ENCODE assay signal across 9 cellular contexts in genomic region chr14:24289649-24290283, GRCh38. TPM values are rescaled to one million over a fixed set of nuclear protein-coding genes. Genes with fewer than 3 reads are reported as not detected.
A peak's percentile ranks its signal among the peaks of the same experiment; 100 is the strongest.
DNase-seq lines count a peak whose midpoint lies in the region; ATAC-seq, FAIRE-seq and TF ChIP-seq lines count a peak whose summit lies in the region.
"Had no signal": no experiment of that assay in that cellular context is flagged by ENCODE, and none has a peak within 500 bp of the region (broad histone marks: within the 10 kb centered on the region; RNA-seq: fewer than 3 reads in every experiment).

No MANE protein-coding gene starts in this region.

- H3K9ac ChIP-seq in H9 (ENCODE audit: extremely low read depth, insufficient read length, low read length), result no peak overlapping the region

- no peaks in the 10 kb centered on the region for H3K9me3 ChIP-seq in H9 (ENCODE audit: control insufficient read depth, low read depth, low read length)

- no peak overlapping the region for H2AK5ac ChIP-seq in H9 (ENCODE audit: insufficient read length, low read length)

- H3K23ac ChIP-seq in H9 (ENCODE audit: insufficient read length, low read depth, low read length), result no peak overlapping the region

- no peak overlapping the region for H2BK12ac ChIP-seq in H9 (ENCODE audit: insufficient read length, low read depth, low read length)

- no peaks in the 10 kb centered on the region for H3K79me1 ChIP-seq in H9 (ENCODE audit: insufficient read depth, low read depth, low read length, poor library complexity, severe bottlenecking)

- TF ChIP-seq CTCF in H9 (conservative IDR thresholded peaks at IDR 0.05), result no peak

- no peak overlapping the region for H2BK5ac ChIP-seq in H9 (ENCODE audit: insufficient read length, low read length)

- no peaks in the 10 kb centered on the region for H3K27me3 ChIP-seq in H9 (ENCODE audit: insufficient read depth, low read length)

- no peaks in the 10 kb centered on the region for H3K9me3 Mint-ChIP-seq in activated naive CD8-positive, alpha-beta T cell treated with anti-CD3 and anti-CD28 coated beads, Interleukin-2, amount 50 U/mL, for 24 hours
- no peaks in the 10 kb centered on the region for H3K9me3 Mint-ChIP-seq in H9

- H3K14ac ChIP-seq in H9 (ENCODE audit: insufficient read depth, low read length), result no peak overlapping the region

- peaks cover 3% of the 10 kb centered on the region for H3K27me3 Mint-ChIP-seq in activated naive CD8-positive, alpha-beta T cell treated with anti-CD3 and anti-CD28 coated beads, Interleukin-2, amount 50 U/mL, for 24 hours
- H3K27me3 Mint-ChIP-seq in H9 (ENCODE audit: low read depth), result no peaks in the 10 kb centered on the region

- peak; percentile 64 for FAIRE-seq in GM12892 (lab: Jason Lieb, UNC)

- no peak overlapping the region for H2AFZ ChIP-seq in H9 (ENCODE audit: low read length)

- no CpG with 5 or more reads among the region's 6 CpGs for WGBS in H9 (ENCODE audit: extremely low coverage, insufficient read length, low lambda C conversion rate)

- H3K27ac Mint-ChIP-seq in activated naive CD8-positive, alpha-beta T cell treated with anti-CD3 and anti-CD28 coated beads, Interleukin-2, amount 50 U/mL, for 24 hours, result peak overlapping the region; percentile 27
- no peak overlapping the region for H3K27ac Mint-ChIP-seq in H9

- H3K4me1 ChIP-seq in H9 (ENCODE audit: insufficient read depth, low read length), result no peaks in the 10 kb centered on the region

- H2BK120ac ChIP-seq in H9 (ENCODE audit: low read depth, low read length, poor library complexity, severe bottlenecking), result no peak overlapping the region

- no peak overlapping the region for H3K4me3 Mint-ChIP-seq in activated naive CD8-positive, alpha-beta T cell treated with anti-CD3 and anti-CD28 coated beads, Interleukin-2, amount 50 U/mL, for 24 hours
- no peak overlapping the region for H3K4me3 Mint-ChIP-seq in H9

- H3K56ac ChIP-seq in H9 (ENCODE audit: insufficient read length, low read depth, low read length), result no peak overlapping the region

- H3K4me2 ChIP-seq in H9 (ENCODE audit: insufficient read depth, insufficient read length, low read length), result no peak overlapping the region

- H3K27ac ChIP-seq in H9 (ENCODE audit: insufficient read length, low read depth, low read length), result no peak overlapping the region

- no peak overlapping the region for H2BK15ac ChIP-seq in H9 (ENCODE audit: low read depth, low read length)

- ATAC-seq in HG02610 (IDR thresholded peaks at IDR 0.05; ENCODE audit: unreplicated experiment), result peak; percentile 73
- peak; percentile 100 for ATAC-seq in activated naive CD8-positive, alpha-beta T cell treated with anti-CD3 and anti-CD28 coated beads, Interleukin-2, amount 50 U/mL, for 24 hours

- H3K36me3 Mint-ChIP-seq in activated naive CD8-positive, alpha-beta T cell treated with anti-CD3 and anti-CD28 coated beads, Interleukin-2, amount 50 U/mL, for 24 hours (ENCODE audit: low read depth), result peaks cover 28% of the 10 kb centered on the region
- H3K36me3 Mint-ChIP-seq in H9 (ENCODE audit: insufficient read depth in 1 of 3, low read depth in 3 of 3), result peaks cover 4 to 32% (median 6%) of the 10 kb centered on the region in 3 experiments; a peak in 6 of 7 replicates

- H3K4ac ChIP-seq in H9 (ENCODE audit: low read depth, low read length), result no peak overlapping the region

- H4K8ac ChIP-seq in H9 (replicated peaks; ENCODE audit: insufficient read length, low read depth, low read length), result no peak overlapping the region

- no peak overlapping the region for H2BK20ac ChIP-seq in H9 (ENCODE audit: low read depth, low read length, poor library complexity, severe bottlenecking)

- H3K23me2 ChIP-seq in H9 (ENCODE audit: insufficient read length, low read depth, low read length, poor library complexity, severe bottlenecking), result no peaks in the 10 kb centered on the region

- H3T11ph ChIP-seq in H9 (ENCODE audit: low read length), result no peak overlapping the region

- H3K79me2 ChIP-seq in H9 (ENCODE audit: insufficient read depth, low read length), result no peaks in the 10 kb centered on the region

- no peak for DNase-seq in GM12892 (ENCODE audit: insufficient read length)
- peak; percentile 71 for DNase-seq in activated naive CD8-positive, alpha-beta T cell treated with anti-CD3 and anti-CD28 coated beads, Interleukin-2, amount 50 U/mL, for 24 hours
- no peak for DNase-seq in H9
- no peak for DNase-seq in GM03348 (ENCODE audit: low spot score)
- DNase-seq in cortex of kidney (lab: John Stamatoyannopoulos, UW), result no peak
- DNase-seq: effector CD4-positive, alpha-beta T cell; NCI-H1105 treated with DMSO at 0.1 percent for 48 hours; occipital lobe had no signal

- no peak overlapping the region for H3K18ac ChIP-seq in H9 (ENCODE audit: insufficient read length, low read depth, low read length)

- H4K5ac ChIP-seq in H9 (ENCODE audit: insufficient read length, low read depth, low read length), result no peak overlapping the region

- H4K20me1 ChIP-seq in H9 (ENCODE audit: control insufficient read depth, insufficient read depth, insufficient read length), result no peaks in the 10 kb centered on the region

- no peak overlapping the region for H4K91ac ChIP-seq in H9 (ENCODE audit: insufficient read length, low read depth, low read length)

- peaks cover 53% of the 10 kb centered on the region for H3K4me1 Mint-ChIP-seq in activated naive CD8-positive, alpha-beta T cell treated with anti-CD3 and anti-CD28 coated beads, Interleukin-2, amount 50 U/mL, for 24 hours
- no peaks in the 10 kb centered on the region for H3K4me1 Mint-ChIP-seq in H9

- no peak for TF ChIP-seq POLR2A in GM12892 (IDR thresholded peaks at IDR 0.05; ENCODE audit: low read depth, low read length)

RNA-seq across cellular contexts. Expression of gene DHRS1, which starts 9.8 kb away (rescaled TPM):
- polyA plus RNA-seq in GM12892 (2012; ENCODE audit: missing spikeins), result 18.3 TPM
- 18.2 and 19.1 TPM in 2 replicates for total RNA-seq in H9 (2021)

RNA-seq across cellular contexts. Expression of gene NOP9, which starts 9.9 kb away (rescaled TPM):
- polyA plus RNA-seq in GM12892 (2012; ENCODE audit: missing spikeins), result 14.0 TPM
- 34.7 and 35.0 TPM in 2 replicates for total RNA-seq in H9 (2021)

RNA-seq across cellular contexts. Expression of gene CIDEB, which starts 18.0 kb away (rescaled TPM):
- polyA plus RNA-seq in GM12892 (2012; ENCODE audit: missing spikeins), result 6.1 TPM
- total RNA-seq in H9 (2021), result not detected in 2 replicates

RNA-seq across cellular contexts. Expression of gene RABGGTA, which starts 18.4 kb away (rescaled TPM):
- polyA plus RNA-seq in GM12892 (2012; ENCODE audit: missing spikeins), result 30.7 TPM
- total RNA-seq in H9 (2021), result 25.6 and 26.1 TPM in 2 replicates

RNA-seq across cellular contexts. Expression of gene LTB4R2, which starts 20.2 kb away (rescaled TPM):
- 3.2 TPM for polyA plus RNA-seq in GM12892 (2012; ENCODE audit: missing spikeins)
- total RNA-seq in H9 (2021), result 13.0 and 13.4 TPM in 2 replicates
